In the genomic region with DNA sequence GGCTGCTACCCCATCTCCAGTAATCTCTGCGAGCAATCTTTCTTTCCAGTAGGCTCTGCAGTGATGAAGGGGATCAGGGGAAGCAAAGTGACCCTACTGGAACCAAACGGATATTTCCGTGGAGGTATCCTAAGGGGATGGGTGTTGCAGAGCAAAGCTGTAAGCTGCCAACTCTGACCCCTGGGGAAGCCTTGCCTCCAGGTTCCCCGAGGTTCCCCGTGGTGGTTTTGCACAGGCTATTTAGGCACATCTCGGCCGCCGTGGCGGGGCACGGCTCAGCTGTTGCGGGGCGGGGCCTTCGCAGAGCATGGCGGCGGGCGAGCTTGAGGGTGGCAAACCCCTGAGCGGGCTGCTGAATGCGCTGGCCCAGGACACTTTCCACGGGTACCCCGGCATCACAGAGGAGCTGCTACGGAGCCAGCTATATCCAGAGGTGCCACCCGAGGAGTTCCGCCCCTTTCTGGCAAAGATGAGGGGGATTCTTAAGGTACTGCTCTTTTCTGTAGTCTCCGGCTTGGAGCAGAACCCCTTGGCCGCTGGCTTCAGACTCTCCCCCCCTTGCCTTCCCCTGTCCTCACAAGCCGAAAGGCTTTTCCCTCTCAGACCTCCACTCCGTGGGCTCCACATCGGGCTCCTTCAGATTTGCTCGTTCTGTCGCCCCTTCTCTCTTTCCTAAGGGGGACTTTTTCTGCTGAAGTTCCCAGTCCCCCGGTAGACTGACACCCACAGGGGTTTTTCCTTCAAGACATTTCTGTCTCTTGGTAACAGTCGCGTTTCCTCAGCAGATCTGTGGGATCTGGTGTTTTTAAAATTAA, we compare ENCODE assay signal across 1 cellular context.
TF ChIP-seq lines count a peak whose summit lies in the region.

A gene (plus strand): TSS at position 303 of the 815 bp plus-strand sequence. CDS start 5 bp downstream, at position 308.

TF ChIP-seq in HepG2, 621 proteins besides CTCF, POLR2A, EP300 and RAD21 (continued from another document and continues in another):
- TF ChIP-seq ZFYVE20 (CRISPR knock-in tag; IDR thresholded peaks at IDR 0.05; ENCODE audit: borderline replicate concordance, low read depth): 0 out of 2 replicates have a peak, but pooled peaks have one; percentile 54
- TF ChIP-seq, protein P1, sequence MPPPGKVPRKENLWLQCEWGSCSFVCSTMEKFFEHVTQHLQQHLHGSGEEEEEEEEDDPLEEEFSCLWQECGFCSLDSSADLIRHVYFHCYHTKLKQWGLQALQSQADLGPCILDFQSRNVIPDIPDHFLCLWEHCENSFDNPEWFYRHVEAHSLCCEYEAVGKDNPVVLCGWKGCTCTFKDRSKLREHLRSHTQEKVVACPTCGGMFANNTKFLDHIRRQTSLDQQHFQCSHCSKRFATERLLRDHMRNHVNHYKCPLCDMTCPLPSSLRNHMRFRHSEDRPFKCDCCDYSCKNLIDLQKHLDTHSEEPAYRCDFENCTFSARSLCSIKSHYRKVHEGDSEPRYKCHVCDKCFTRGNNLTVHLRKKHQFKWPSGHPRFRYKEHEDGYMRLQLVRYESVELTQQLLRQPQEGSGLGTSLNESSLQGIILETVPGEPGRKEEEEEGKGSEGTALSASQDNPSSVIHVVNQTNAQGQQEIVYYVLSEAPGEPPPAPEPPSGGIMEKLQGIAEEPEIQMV (CRISPR knock-in tag; IDR thresholded peaks at IDR 0.05; ENCODE audit: low read depth): peak; percentile 82
- TF ChIP-seq PAF1 (CRISPR knock-in tag; IDR thresholded peaks at IDR 0.05): no peak
- no peak for TF ChIP-seq ZBTB21 (CRISPR knock-in tag; IDR thresholded peaks at IDR 0.05)
- TF ChIP-seq, protein P2, sequence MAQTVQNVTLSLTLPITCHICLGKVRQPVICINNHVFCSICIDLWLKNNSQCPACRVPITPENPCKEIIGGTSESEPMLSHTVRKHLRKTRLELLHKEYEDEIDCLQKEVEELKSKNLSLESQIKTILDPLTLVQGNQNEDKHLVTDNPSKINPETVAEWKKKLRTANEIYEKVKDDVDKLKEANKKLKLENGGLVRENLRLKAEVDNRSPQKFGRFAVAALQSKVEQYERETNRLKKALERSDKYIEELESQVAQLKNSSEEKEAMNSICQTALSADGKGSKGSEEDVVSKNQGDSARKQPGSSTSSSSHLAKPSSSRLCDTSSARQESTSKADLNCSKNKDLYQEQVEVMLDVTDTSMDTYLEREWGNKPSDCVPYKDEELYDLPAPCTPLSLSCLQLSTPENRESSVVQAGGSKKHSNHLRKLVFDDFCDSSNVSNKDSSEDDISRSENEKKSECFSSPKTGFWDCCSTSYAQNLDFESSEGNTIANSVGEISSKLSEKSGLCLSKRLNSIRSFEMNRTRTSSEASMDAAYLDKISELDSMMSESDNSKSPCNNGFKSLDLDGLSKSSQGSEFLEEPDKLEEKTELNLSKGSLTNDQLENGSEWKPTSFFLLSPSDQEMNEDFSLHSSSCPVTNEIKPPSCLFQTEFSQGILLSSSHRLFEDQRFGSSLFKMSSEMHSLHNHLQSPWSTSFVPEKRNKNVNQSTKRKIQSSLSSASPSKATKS (CRISPR knock-in tag; IDR thresholded peaks at IDR 0.05): no peak
- TF ChIP-seq, protein P3, sequence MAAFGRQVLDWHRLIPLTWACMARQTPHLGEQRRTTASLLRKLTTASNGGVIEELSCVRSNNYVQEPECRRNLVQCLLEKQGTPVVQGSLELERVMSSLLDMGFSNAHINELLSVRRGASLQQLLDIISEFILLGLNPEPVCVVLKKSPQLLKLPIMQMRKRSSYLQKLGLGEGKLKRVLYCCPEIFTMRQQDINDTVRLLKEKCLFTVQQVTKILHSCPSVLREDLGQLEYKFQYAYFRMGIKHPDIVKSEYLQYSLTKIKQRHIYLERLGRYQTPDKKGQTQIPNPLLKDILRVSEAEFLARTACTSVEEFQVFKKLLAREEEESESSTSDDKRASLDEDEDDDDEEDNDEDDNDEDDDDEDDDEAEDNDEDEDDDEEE (CRISPR knock-in tag; IDR thresholded peaks at IDR 0.05): peak; percentile 97
- TF ChIP-seq CBX1 (IDR thresholded peaks at IDR 0.05; ENCODE audit: low read depth): peak; percentile 88
- TF ChIP-seq NPAS2 (CRISPR knock-in tag; IDR thresholded peaks at IDR 0.05; ENCODE audit: borderline replicate concordance): no peak
- TF ChIP-seq, protein P4, sequence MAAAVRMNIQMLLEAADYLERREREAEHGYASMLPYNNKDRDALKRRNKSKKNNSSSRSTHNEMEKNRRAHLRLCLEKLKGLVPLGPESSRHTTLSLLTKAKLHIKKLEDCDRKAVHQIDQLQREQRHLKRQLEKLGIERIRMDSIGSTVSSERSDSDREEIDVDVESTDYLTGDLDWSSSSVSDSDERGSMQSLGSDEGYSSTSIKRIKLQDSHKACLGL (CRISPR knock-in tag; IDR thresholded peaks at IDR 0.05): peak; percentile 93
- TF ChIP-seq, protein P5, sequence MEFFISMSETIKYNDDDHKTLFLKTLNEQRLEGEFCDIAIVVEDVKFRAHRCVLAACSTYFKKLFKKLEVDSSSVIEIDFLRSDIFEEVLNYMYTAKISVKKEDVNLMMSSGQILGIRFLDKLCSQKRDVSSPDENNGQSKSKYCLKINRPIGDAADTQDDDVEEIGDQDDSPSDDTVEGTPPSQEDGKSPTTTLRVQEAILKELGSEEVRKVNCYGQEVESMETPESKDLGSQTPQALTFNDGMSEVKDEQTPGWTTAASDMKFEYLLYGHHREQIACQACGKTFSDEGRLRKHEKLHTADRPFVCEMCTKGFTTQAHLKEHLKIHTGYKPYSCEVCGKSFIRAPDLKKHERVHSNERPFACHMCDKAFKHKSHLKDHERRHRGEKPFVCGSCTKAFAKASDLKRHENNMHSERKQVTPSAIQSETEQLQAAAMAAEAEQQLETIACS (CRISPR knock-in tag; IDR thresholded peaks at IDR 0.05): no peak
- TF ChIP-seq, protein P6, sequence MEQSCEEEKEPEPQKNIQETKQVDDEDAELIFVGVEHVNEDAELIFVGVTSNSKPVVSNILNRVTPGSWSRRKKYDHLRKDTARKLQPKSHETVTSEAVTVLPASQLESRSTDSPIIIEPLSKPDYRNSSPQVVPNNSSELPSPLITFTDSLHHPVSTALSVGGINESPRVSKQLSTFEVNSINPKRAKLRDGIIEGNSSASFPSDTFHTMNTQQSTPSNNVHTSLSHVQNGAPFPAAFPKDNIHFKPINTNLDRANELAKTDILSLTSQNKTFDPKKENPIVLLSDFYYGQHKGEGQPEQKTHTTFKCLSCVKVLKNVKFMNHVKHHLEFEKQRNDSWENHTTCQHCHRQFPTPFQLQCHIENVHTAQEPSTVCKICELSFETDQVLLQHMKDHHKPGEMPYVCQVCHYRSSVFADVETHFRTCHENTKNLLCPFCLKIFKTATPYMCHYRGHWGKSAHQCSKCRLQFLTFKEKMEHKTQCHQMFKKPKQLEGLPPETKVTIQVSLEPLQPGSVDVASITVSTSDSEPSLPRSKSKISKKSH (CRISPR knock-in tag; IDR thresholded peaks at IDR 0.05; ENCODE audit: borderline replicate concordance): peak; percentile 83; the same call in 1 of the 2 replicates
- 0 out of 2 replicates have a peak, but pooled peaks have one; percentile 35 for TF ChIP-seq ZNF44 (CRISPR knock-in tag; IDR thresholded peaks at IDR 0.05)
- no peak for TF ChIP-seq KDM6A (CRISPR knock-in tag; IDR thresholded peaks at IDR 0.05; ENCODE audit: low read depth)
- no peak for TF ChIP-seq FOXM1 (CRISPR knock-in tag; IDR thresholded peaks at IDR 0.05)
- TF ChIP-seq SOX5 (CRISPR knock-in tag; IDR thresholded peaks at IDR 0.05; ENCODE audit: borderline replicate concordance): peak; percentile 43
- peak; percentile 75; the same call in 1 of the 2 replicates for TF ChIP-seq HOXD1 (CRISPR knock-in tag; IDR thresholded peaks at IDR 0.05)
- peak; percentile 88 for TF ChIP-seq SP4 (CRISPR knock-in tag; IDR thresholded peaks at IDR 0.05)
- peak; percentile 71 for TF ChIP-seq HNRNPK (IDR thresholded peaks at IDR 0.05; ENCODE audit: low read depth, low read length, poor library complexity, severe bottlenecking)
- peak; percentile 95 for TF ChIP-seq HOXA3 (CRISPR knock-in tag; IDR thresholded peaks at IDR 0.05)
- TF ChIP-seq, protein P7, sequence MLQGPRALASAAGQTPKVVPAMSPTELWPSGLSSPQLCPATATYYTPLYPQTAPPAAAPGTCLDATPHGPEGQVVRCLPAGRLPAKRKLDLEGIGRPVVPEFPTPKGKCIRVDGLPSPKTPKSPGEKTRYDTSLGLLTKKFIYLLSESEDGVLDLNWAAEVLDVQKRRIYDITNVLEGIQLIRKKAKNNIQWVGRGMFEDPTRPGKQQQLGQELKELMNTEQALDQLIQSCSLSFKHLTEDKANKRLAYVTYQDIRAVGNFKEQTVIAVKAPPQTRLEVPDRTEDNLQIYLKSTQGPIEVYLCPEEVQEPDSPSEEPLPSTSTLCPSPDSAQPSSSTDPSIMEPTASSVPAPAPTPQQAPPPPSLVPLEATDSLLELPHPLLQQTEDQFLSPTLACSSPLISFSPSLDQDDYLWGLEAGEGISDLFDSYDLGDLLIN (CRISPR knock-in tag; IDR thresholded peaks at IDR 0.05; ENCODE audit: borderline replicate concordance): peak; percentile 37; the same call in 1 of the 2 replicates
- no peak for TF ChIP-seq ZNF775 (CRISPR knock-in tag; IDR thresholded peaks at IDR 0.05; ENCODE audit: borderline replicate concordance)
- TF ChIP-seq, protein P8, sequence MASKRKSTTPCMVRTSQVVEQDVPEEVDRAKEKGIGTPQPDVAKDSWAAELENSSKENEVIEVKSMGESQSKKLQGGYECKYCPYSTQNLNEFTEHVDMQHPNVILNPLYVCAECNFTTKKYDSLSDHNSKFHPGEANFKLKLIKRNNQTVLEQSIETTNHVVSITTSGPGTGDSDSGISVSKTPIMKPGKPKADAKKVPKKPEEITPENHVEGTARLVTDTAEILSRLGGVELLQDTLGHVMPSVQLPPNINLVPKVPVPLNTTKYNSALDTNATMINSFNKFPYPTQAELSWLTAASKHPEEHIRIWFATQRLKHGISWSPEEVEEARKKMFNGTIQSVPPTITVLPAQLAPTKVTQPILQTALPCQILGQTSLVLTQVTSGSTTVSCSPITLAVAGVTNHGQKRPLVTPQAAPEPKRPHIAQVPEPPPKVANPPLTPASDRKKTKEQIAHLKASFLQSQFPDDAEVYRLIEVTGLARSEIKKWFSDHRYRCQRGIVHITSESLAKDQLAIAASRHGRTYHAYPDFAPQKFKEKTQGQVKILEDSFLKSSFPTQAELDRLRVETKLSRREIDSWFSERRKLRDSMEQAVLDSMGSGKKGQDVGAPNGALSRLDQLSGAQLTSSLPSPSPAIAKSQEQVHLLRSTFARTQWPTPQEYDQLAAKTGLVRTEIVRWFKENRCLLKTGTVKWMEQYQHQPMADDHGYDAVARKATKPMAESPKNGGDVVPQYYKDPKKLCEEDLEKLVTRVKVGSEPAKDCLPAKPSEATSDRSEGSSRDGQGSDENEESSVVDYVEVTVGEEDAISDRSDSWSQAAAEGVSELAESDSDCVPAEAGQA (IDR thresholded peaks at IDR 0.05; ENCODE audit: low read depth): peak; percentile 86
- TF ChIP-seq, protein P8 (CRISPR knock-in tag; IDR thresholded peaks at IDR 0.05; ENCODE audit: borderline replicate concordance): no peak
- peak; percentile 96 for TF ChIP-seq DNMT1 (CRISPR knock-in tag; IDR thresholded peaks at IDR 0.05)
- peak; percentile 97 for TF ChIP-seq GATAD1 (CRISPR knock-in tag; IDR thresholded peaks at IDR 0.05)
- peak; percentile 77; the same call in 1 of the 2 replicates for TF ChIP-seq MAZ (IDR thresholded peaks at IDR 0.05; ENCODE audit: borderline replicate concordance, low read depth, low read length)
- peak; percentile 82 for TF ChIP-seq MAZ (CRISPR knock-in tag; IDR thresholded peaks at IDR 0.05; ENCODE audit: low read depth)
- peak; percentile 73; the same call in 1 of the 2 replicates for TF ChIP-seq SAFB2 (CRISPR knock-in tag; IDR thresholded peaks at IDR 0.05; ENCODE audit: borderline replicate concordance, low read depth)
- no peak for TF ChIP-seq NR2F1 (CRISPR knock-in tag; IDR thresholded peaks at IDR 0.05)
- TF ChIP-seq, protein P9, sequence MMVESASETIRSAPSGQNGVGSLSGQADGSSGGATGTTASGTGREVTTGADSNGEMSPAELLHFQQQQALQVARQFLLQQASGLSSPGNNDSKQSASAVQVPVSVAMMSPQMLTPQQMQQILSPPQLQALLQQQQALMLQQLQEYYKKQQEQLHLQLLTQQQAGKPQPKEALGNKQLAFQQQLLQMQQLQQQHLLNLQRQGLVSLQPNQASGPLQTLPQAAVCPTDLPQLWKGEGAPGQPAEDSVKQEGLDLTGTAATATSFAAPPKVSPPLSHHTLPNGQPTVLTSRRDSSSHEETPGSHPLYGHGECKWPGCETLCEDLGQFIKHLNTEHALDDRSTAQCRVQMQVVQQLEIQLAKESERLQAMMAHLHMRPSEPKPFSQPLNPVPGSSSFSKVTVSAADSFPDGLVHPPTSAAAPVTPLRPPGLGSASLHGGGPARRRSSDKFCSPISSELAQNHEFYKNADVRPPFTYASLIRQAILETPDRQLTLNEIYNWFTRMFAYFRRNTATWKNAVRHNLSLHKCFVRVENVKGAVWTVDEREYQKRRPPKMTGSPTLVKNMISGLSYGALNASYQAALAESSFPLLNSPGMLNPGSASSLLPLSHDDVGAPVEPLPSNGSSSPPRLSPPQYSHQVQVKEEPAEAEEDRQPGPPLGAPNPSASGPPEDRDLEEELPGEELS (CRISPR knock-in tag; IDR thresholded peaks at IDR 0.05): no peak; the same call in 1 of the 2 replicates
- TF ChIP-seq, protein P10, sequence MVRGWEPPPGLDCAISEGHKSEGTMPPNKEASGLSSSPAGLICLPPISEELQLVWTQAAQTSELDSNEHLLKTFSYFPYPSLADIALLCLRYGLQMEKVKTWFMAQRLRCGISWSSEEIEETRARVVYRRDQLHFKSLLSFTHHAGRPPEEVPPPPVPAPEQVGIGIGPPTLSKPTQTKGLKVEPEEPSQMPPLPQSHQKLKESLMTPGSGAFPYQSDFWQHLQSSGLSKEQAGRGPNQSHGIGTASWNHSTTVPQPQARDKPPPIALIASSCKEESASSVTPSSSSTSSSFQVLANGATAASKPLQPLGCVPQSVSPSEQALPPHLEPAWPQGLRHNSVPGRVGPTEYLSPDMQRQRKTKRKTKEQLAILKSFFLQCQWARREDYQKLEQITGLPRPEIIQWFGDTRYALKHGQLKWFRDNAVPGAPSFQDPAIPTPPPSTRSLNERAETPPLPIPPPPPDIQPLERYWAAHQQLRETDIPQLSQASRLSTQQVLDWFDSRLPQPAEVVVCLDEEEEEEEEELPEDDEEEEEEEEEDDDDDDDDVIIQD (CRISPR knock-in tag; IDR thresholded peaks at IDR 0.05; ENCODE audit: low read depth): peak; percentile 68
- no peak for TF ChIP-seq ZNF367 (CRISPR knock-in tag; IDR thresholded peaks at IDR 0.05; ENCODE audit: borderline replicate concordance)
